Comparison of ENCODE assay signal across 18 cellular contexts in the genomic region with DNA sequence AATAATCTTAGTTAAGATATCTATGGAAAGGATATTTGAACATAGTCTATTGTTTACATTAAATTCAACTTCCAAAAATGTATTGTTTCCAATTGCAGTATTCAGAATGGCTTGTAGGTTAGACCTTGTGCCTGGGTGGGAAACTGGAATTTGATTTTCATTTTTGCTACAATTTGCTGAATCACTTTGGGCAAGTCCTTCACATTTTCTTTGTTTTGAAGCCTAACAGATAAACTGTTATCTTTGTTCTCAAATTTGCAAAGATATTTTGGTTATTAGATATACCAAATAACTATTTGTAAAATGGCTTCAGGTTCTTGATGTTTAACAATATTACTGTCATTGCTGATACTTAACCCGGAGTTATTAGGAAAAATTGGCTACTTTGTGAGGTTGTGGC.
"Had no signal": no experiment of that assay in that cellular context is flagged by ENCODE, and none has a peak within 500 bp of the region (broad histone marks: within the 10 kb centered on the region; RNA-seq: fewer than 3 reads in every experiment).

No MANE protein-coding gene starts in this region.

- H3K9me3 Mint-ChIP-seq: activated naive CD4-positive, alpha-beta T cell treated with anti-CD3 and anti-CD28 coated beads, Interleukin-2, amount 50 U/mL, for 24 hours had no signal

- FAIRE-seq: bronchial epithelial cell, endothelial cell of umbilical vein had no signal

- H3K27me3 Mint-ChIP-seq: activated naive CD4-positive, alpha-beta T cell treated with anti-CD3 and anti-CD28 coated beads, Interleukin-2, amount 50 U/mL, for 24 hours; progenitor cell of endocrine pancreas; stimulated activated naive CD8-positive, alpha-beta T cell treated with anti-CD3 and anti-CD28 coated beads, Interleukin-15, amount 100 ng/mL, for 72 hours had no signal

- H3K36me3 ChIP-seq: transverse colon, WERI-Rb-1 had no signal

- H3K4me1 ChIP-seq: transverse colon had no signal

- DNase-seq: activated CD4-positive, alpha-beta T cell treated with anti-CD3 and anti-CD28 coated beads for 1 hour; activated effector memory CD4-positive, alpha-beta T cell treated with anti-CD3 and anti-CD28 coated beads, Interleukin-2, amount 50 U/mL, for 16 hours; activated T-cell treated with anti-CD3 and anti-CD28 coated beads, Interleukin-2, amount 50 U/mL, for 72 hours; effector CD4-positive, alpha-beta T cell; heart left ventricle; kidney glomerular epithelial cell; occipital lobe; stimulated activated naive CD8-positive, alpha-beta T cell treated with anti-CD3 and anti-CD28 coated beads, Interleukin-15, amount 100 ng/mL, for 72 hours; T-helper 1 cell; transverse colon; WERI-Rb-1 had no signal

- H3K9me3 ChIP-seq: esophagus muscularis mucosa, gastroesophageal sphincter, suprapubic skin, transverse colon had no signal

- H3K27ac ChIP-seq: esophagus muscularis mucosa, gastroesophageal sphincter, heart left ventricle, suprapubic skin, transverse colon, WERI-Rb-1 had no signal

- H3K4me3 Mint-ChIP-seq: activated naive CD4-positive, alpha-beta T cell treated with anti-CD3 and anti-CD28 coated beads, Interleukin-2, amount 50 U/mL, for 24 hours; activated T-cell treated with anti-CD3 and anti-CD28 coated beads, Interleukin-2, amount 50 U/mL, for 72 hours; stimulated activated naive CD8-positive, alpha-beta T cell treated with anti-CD3 and anti-CD28 coated beads, Interleukin-15, amount 100 ng/mL, for 72 hours had no signal

- ATAC-seq: activated T-cell treated with anti-CD3 and anti-CD28 coated beads, Interleukin-2, amount 50 U/mL, for 72 hours; gastroesophageal sphincter; heart left ventricle; stimulated activated naive CD8-positive, alpha-beta T cell treated with anti-CD3 and anti-CD28 coated beads, Interleukin-15, amount 100 ng/mL, for 72 hours had no signal

- H3K27ac Mint-ChIP-seq: activated T-cell treated with anti-CD3 and anti-CD28 coated beads, Interleukin-2, amount 50 U/mL, for 72 hours; progenitor cell of endocrine pancreas had no signal

- H3K4me3 ChIP-seq: esophagus muscularis mucosa, gastroesophageal sphincter, heart left ventricle, suprapubic skin, transverse colon had no signal

- H3K27me3 ChIP-seq: esophagus muscularis mucosa, gastroesophageal sphincter, heart left ventricle, suprapubic skin, transverse colon had no signal
